ENCODE assay signal across 8 cellular contexts in genomic region chr12:93440043-93440835, GRCh38. TPM values are rescaled to one million over a fixed set of nuclear protein-coding genes. Genes with fewer than 3 reads are reported as not detected.
A peak's percentile ranks its signal among the peaks of the same experiment; 100 is the strongest.
DNase-seq lines count a peak whose midpoint lies in the region; ATAC-seq, FAIRE-seq and TF ChIP-seq lines count a peak whose summit lies in the region.

No MANE protein-coding gene starts in this region.

- no peak for DNase-seq in CD4-positive, CD25-positive, alpha-beta regulatory T cell
- DNase-seq in MG63 (no peak), dorsolateral prefrontal cortex (no peak), anterior cingulate cortex (lab: John Stamatoyannopoulos, UW) (no peak), urothelium cell line (ENCODE audit: low spot score) (no peak), mucosa of gallbladder (ENCODE audit: low spot score) (no peak), nucleus accumbens (lab: John Stamatoyannopoulos, UW) (no peak)
- no peak for DNase-seq in natural killer cell treated with Interleukin-12 subunit alpha and Interleukin-12 subunit beta and Interleukin-15 and Interleukin-18, amount 100 ng/mL, for 72 hours (ENCODE audit: low spot score)

- no peak for FAIRE-seq in urothelium cell line (lab: Jason Lieb, UNC)

- H3K36me3 ChIP-seq in CD4-positive, CD25-positive, alpha-beta regulatory T cell (ENCODE audit: control insufficient read depth, insufficient read depth, low read length), result no peaks in the 10 kb centered on the region
- no peaks in the 10 kb centered on the region; the same call in 1 of the 2 replicates for H3K36me3 ChIP-seq in MG63

- H3K36me3 Mint-ChIP-seq in CD4-positive, CD25-positive, alpha-beta regulatory T cell, result no peaks in the 10 kb centered on the region
- peaks cover 6% of the 10 kb centered on the region for H3K36me3 Mint-ChIP-seq in natural killer cell treated with Interleukin-12 subunit alpha and Interleukin-12 subunit beta and Interleukin-15 and Interleukin-18, amount 100 ng/mL, for 72 hours

- no peak for ATAC-seq in CD4-positive, CD25-positive, alpha-beta regulatory T cell (ENCODE audit: low read depth in 2 of 2)
- ATAC-seq in natural killer cell treated with Interleukin-12 subunit alpha and Interleukin-12 subunit beta and Interleukin-15 and Interleukin-18, amount 100 ng/mL, for 72 hours, result no peak

- H3K27me3 ChIP-seq in CD4-positive, CD25-positive, alpha-beta regulatory T cell (ENCODE audit: control insufficient read depth, insufficient read depth, low read length), result no peaks in the 10 kb centered on the region
- H3K27me3 ChIP-seq in MG63 (no peaks in the 10 kb centered on the region), dorsolateral prefrontal cortex (no peaks in the 10 kb centered on the region)

- H3K27me3 Mint-ChIP-seq in CD4-positive, CD25-positive, alpha-beta regulatory T cell, result no peaks in the 10 kb centered on the region
- no peaks in the 10 kb centered on the region for H3K27me3 Mint-ChIP-seq in natural killer cell treated with Interleukin-12 subunit alpha and Interleukin-12 subunit beta and Interleukin-15 and Interleukin-18, amount 100 ng/mL, for 72 hours

- H3K9me3 Mint-ChIP-seq in CD4-positive, CD25-positive, alpha-beta regulatory T cell, result no peaks in the 10 kb centered on the region
- H3K9me3 Mint-ChIP-seq in natural killer cell treated with Interleukin-12 subunit alpha and Interleukin-12 subunit beta and Interleukin-15 and Interleukin-18, amount 100 ng/mL, for 72 hours, result no peaks in the 10 kb centered on the region

- H3K4me3 Mint-ChIP-seq in CD4-positive, CD25-positive, alpha-beta regulatory T cell, result peak overlapping the region; percentile 91 to 99 (median 96)
- H3K4me3 Mint-ChIP-seq in natural killer cell treated with Interleukin-12 subunit alpha and Interleukin-12 subunit beta and Interleukin-15 and Interleukin-18, amount 100 ng/mL, for 72 hours, result peak overlapping the region; percentile 98

- H3K9me3 ChIP-seq in CD4-positive, CD25-positive, alpha-beta regulatory T cell (ENCODE audit: control insufficient read depth in 2 of 2, low read length in 2 of 2), result no peaks in the 10 kb centered on the region
- H3K9me3 ChIP-seq in MG63, result no peaks in the 10 kb centered on the region

- peak overlapping the region; percentile 85 for H3K4me3 ChIP-seq in CD4-positive, CD25-positive, alpha-beta regulatory T cell (ENCODE audit: low read depth, low read length)
- H3K4me3 ChIP-seq in MG63 (peak overlapping the region; percentile 88), dorsolateral prefrontal cortex (peak overlapping the region; percentile 68 to 100 (median 94))

- peaks cover 68% of the 10 kb centered on the region for H3K4me1 ChIP-seq in CD4-positive, CD25-positive, alpha-beta regulatory T cell (ENCODE audit: control insufficient read depth, insufficient read depth, low read length, poor library complexity, severe bottlenecking)

- H3K27ac ChIP-seq in CD4-positive, CD25-positive, alpha-beta regulatory T cell (ENCODE audit: insufficient read depth, low read length, poor library complexity, severe bottlenecking), result peak overlapping the region; percentile 95
- H3K27ac ChIP-seq in dorsolateral prefrontal cortex, result peak overlapping the region in 1 of 59 donors; percentile 97

- peak overlapping the region; percentile 91 to 94 (median 92) for H3K27ac Mint-ChIP-seq in CD4-positive, CD25-positive, alpha-beta regulatory T cell
- H3K27ac Mint-ChIP-seq in natural killer cell treated with Interleukin-12 subunit alpha and Interleukin-12 subunit beta and Interleukin-15 and Interleukin-18, amount 100 ng/mL, for 72 hours, result peak overlapping the region; percentile 97 to 98

- intact Hi-C loops in dorsolateral prefrontal cortex (cut with DNase I), result loop anchor here in 1 of 2 donors (5.0 kb wide), 1 partner anchor 513 kb away; the partner anchor contains the start of gene EEA1

- peaks cover 48 to 73% (median 59%) of the 10 kb centered on the region in 4 donors for H3K4me1 Mint-ChIP-seq in CD4-positive, CD25-positive, alpha-beta regulatory T cell
- H3K4me1 Mint-ChIP-seq in natural killer cell treated with Interleukin-12 subunit alpha and Interleukin-12 subunit beta and Interleukin-15 and Interleukin-18, amount 100 ng/mL, for 72 hours (ENCODE audit: low read depth in 2 of 2), result peaks cover 49 to 66% of the 10 kb centered on the region in 2 donors

- no peak for TF ChIP-seq CTCF in dorsolateral prefrontal cortex (IDR thresholded peaks at IDR 0.05 in 54 of 56, conservative IDR thresholded peaks at IDR 0.05 in 2 of 56; ENCODE audit: low read depth in 1 of 56, partially characterized antibody in 56 of 56)

RNA-seq across cellular contexts. Expression of gene UBE2N, which starts 1.5 kb away (rescaled TPM):
- total RNA-seq in CD4-positive, CD25-positive, alpha-beta regulatory T cell, result 116 TPM
- 100 to 1,000 TPM; 195 to 314 (median 239) TPM for polyA plus RNA-seq in CD4-positive, CD25-positive, alpha-beta regulatory T cell
- total RNA-seq in MG63 (2014; rRNA removed; shearing (Covaris generic); ENCODE audit: low replicate concordance), result 69.7 and 115 TPM in 2 replicates
- 100 to 1,000 TPM in 106 of 120 experiments, 10 to 100 TPM in 14; 71.0 to 192 (median 134) TPM for total RNA-seq in dorsolateral prefrontal cortex
- total RNA-seq in natural killer cell treated with Interleukin-12 subunit alpha and Interleukin-12 subunit beta and Interleukin-15 and Interleukin-18, amount 100 ng/mL, for 72 hours, result 100 to 1,000 TPM; 184 to 213 TPM
- total RNA-seq in mucosa of gallbladder, result 80.5 TPM

RNA-seq across cellular contexts. Expression of gene MRPL42, which starts 27.1 kb away (rescaled TPM):
- 43.2 TPM for total RNA-seq in CD4-positive, CD25-positive, alpha-beta regulatory T cell
- polyA plus RNA-seq in CD4-positive, CD25-positive, alpha-beta regulatory T cell, result 100 to 1,000 TPM in 1 of 4 donors, 10 to 100 TPM in 3; 92.0 to 121 (median 98.0) TPM
- total RNA-seq in MG63 (2014; rRNA removed; shearing (Covaris generic); ENCODE audit: low replicate concordance), result 131 TPM in 2 replicates
- total RNA-seq in dorsolateral prefrontal cortex, result 10 to 100 TPM; 26.4 to 78.8 (median 56.2) TPM
- total RNA-seq in natural killer cell treated with Interleukin-12 subunit alpha and Interleukin-12 subunit beta and Interleukin-15 and Interleukin-18, amount 100 ng/mL, for 72 hours, result 10 to 100 TPM; 42.8 to 53.2 TPM
- 51.9 TPM for total RNA-seq in mucosa of gallbladder
